ENCODE assay signal across 19 cellular contexts in the genomic region with DNA sequence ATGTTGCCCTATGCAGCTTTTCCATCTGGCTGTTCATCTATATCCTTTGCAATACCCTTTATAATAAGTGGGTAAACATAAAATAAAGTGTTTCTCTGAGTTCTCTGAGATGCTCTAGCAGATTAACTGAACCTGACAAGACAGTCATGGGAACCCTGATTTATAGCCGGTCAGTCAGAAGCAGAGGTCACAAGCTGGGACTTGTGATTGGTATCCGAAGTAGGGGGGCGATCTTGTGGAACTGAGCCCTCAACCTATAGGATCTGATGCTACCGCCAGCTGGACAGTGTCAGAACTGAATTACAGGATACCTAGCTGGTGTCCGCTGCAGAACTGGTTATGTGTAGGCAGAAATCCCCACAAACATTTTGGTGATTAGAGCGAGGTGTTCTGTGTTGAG.
"Had no signal": no experiment of that assay in that cellular context is flagged by ENCODE, and none has a peak within 500 bp of the region (broad histone marks: within the 10 kb centered on the region; RNA-seq: fewer than 3 reads in every experiment).

No MANE protein-coding gene starts in this region.

- H3K27me3 ChIP-seq: MG63 had no signal

- H3K4me3 ChIP-seq: MG63 had no signal

- H3K9me3 ChIP-seq: MG63 had no signal

- DNase-seq: Karpas-422, KG1, MG63, NCI-H1092, NCI-H1105 treated with DMSO at 0.1 percent for 48 hours, NCI-H1417 treated with DMSO at 0.1 percent for 48 hours, NCI-H146, NCI-H1694 treated with DMSO at 0.1 percent for 48 hours, NCI-H1930, NCI-H2081, NCI-H2107, NCI-H226, NCI-H446, NCI-H510A, NCI-H524 treated with DMSO at 0.1 percent for 48 hours, Right ventricle myocardium superior, RPMI8226, T-helper 1 cell had no signal

- ATAC-seq: SK-N-SH treated with all-trans-retinoic acid at 6 μM for 48 hours had no signal
